1 cellular context compared by ENCODE assay signal in the genomic region with DNA sequence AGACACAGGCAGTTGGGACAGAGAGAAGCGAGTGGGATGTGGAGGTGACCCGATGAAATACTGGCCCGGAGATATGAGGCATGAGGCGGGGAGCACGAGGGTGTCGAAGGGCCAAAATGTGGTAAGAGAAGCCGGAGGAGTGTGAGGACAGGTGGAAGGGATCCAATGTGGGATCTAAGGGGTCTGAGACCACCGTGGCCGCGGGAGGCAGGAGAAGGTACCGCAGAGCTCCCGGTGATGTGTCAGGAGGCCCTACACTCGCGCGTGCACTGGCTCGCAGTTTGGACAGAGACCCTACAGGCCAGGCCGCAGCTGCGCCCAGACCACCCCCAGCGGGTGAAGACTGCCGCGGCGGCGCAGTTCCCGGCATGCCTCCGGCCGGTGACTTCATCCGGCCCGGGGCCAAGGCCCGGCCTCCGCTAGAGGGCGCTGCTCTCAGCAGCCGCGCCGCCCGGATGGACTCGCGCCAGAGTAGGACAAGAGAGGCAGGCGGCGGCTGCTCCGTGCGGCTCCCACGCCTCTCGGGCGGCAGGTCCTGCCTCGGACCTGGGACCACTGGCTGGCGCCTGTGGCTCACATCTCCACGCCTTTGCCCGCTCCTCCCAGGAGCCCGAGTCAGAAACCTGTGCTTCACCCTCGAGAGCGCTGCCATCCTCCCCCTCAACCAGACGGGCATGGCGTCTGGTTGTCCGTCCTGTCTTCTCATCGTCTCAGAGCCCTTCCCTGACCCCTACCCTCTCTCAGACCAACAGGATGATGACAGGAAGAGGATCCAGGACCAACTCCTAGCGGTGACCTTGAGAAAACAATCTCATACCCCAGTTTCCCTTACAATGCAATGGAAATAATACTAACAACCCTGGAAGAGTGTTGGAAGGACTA.
A peak's percentile ranks its signal among the peaks of the same experiment; 100 is the strongest.
TF ChIP-seq lines count a peak whose summit lies in the region.

No MANE protein-coding gene starts in this region.

TF ChIP-seq in A549, 52 proteins besides CTCF, POLR2A, EP300 and RAD21 (continued from another document):
- TF ChIP-seq, protein P1, sequence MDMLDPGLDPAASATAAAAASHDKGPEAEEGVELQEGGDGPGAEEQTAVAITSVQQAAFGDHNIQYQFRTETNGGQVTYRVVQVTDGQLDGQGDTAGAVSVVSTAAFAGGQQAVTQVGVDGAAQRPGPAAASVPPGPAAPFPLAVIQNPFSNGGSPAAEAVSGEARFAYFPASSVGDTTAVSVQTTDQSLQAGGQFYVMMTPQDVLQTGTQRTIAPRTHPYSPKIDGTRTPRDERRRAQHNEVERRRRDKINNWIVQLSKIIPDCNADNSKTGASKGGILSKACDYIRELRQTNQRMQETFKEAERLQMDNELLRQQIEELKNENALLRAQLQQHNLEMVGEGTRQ (IDR thresholded peaks at IDR 0.05) = no peak
- TF ChIP-seq KDM5A (IDR thresholded peaks at IDR 0.05) = no peak
- TF ChIP-seq, protein P2, sequence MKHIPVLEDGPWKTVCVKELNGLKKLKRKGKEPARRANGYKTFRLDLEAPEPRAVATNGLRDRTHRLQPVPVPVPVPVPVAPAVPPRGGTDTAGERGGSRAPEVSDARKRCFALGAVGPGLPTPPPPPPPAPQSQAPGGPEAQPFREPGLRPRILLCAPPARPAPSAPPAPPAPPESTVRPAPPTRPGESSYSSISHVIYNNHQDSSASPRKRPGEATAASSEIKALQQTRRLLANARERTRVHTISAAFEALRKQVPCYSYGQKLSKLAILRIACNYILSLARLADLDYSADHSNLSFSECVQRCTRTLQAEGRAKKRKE (CRISPR knock-in tag; IDR thresholded peaks at IDR 0.05; ENCODE audit: low read depth) = 0 out of 2 replicates have a peak, but pooled peaks have one; percentile 47
- TF ChIP-seq FOSB (CRISPR knock-in tag; IDR thresholded peaks at IDR 0.05) = no peak
- TF ChIP-seq GATA3 (IDR thresholded peaks at IDR 0.05; ENCODE audit: borderline replicate concordance) = 0 out of 2 replicates have a peak, but pooled peaks have one; percentile 25
- peak; percentile 98 for TF ChIP-seq ESRRA (IDR thresholded peaks at IDR 0.05; ENCODE audit: borderline replicate concordance, low read length)
